ENCODE assay signal across 9 cellular contexts in genomic region chr5:141208478-141208877, GRCh38. TPM values are rescaled to one million over a fixed set of nuclear protein-coding genes. Genes with fewer than 3 reads are reported as not detected.
DNase-seq lines count a peak whose midpoint lies in the region; ATAC-seq and TF ChIP-seq lines count a peak whose summit lies in the region.
"Had no signal": no experiment of that assay in that cellular context is flagged by ENCODE, and none has a peak within 500 bp of the region (broad histone marks: within the 10 kb centered on the region; RNA-seq: fewer than 3 reads in every experiment).

TSS of gene PCDHB12 (plus strand) at chr5:141208719. CDS start at chr5:141208908, 189 bp downstream.

- no peak for ATAC-seq in activated T-helper 17 cell treated with anti-CD3 and anti-CD28 coated beads, Interleukin-2, amount 50 U/mL, for 72 hours (replicated peaks)
- no peak for ATAC-seq in stimulated activated naive CD8-positive, alpha-beta T cell treated with anti-CD3 and anti-CD28 coated beads, Interleukin-15, amount 100 ng/mL, for 72 hours

- peak within 1 kb of the TSS; percentile 69 for H3K4me3 Mint-ChIP-seq in nephron progenitor cell
- no peak within 1 kb of the TSS for H3K4me3 Mint-ChIP-seq in activated T-helper 17 cell treated with anti-CD3 and anti-CD28 coated beads, Interleukin-2, amount 50 U/mL, for 72 hours
- H3K4me3 Mint-ChIP-seq in stimulated activated naive CD8-positive, alpha-beta T cell treated with anti-CD3 and anti-CD28 coated beads, Interleukin-15, amount 100 ng/mL, for 72 hours = no peak within 1 kb of the TSS

- TF ChIP-seq CTCF in cardiac fibroblast (IDR thresholded peaks at IDR 0.05; ENCODE audit: low read depth, low read length) = no peak
- TF ChIP-seq CTCF in nephron progenitor cell (IDR thresholded peaks at IDR 0.05) = no peak

- DNase-seq in Caki2 (ENCODE audit: low read depth) = peak; percentile 10
- peak; percentile 47 for DNase-seq in M059J (ENCODE audit: low read depth)
- DNase-seq in cardiac fibroblast (ENCODE audit: low read depth in 2 of 2) = peak; percentile 5 to 9
- no peak for DNase-seq in nephron progenitor cell
- DNase-seq in stimulated activated CD4-positive, alpha-beta T cell treated with anti-CD3 and anti-CD28 coated beads, Interleukin-4, amount 100 ng/mL, for 24 hours = no peak
- no peak for DNase-seq in stimulated activated CD4-positive, alpha-beta T cell treated with anti-CD3 and anti-CD28 coated beads, Interleukin-2, amount 100 ng/mL, for 48 hours
- DNase-seq in stimulated activated naive CD8-positive, alpha-beta T cell treated with anti-CD3 and anti-CD28 coated beads, Interleukin-15, amount 100 ng/mL, for 72 hours = no peak
- DNase-seq: activated CD4-positive, CD25-positive, alpha-beta regulatory T cell treated with anti-CD3 and anti-CD28 coated beads, Interleukin-2, amount 50 U/mL, for 72 hours had no signal

- H3K27ac Mint-ChIP-seq in nephron progenitor cell = no peak within 1 kb of the TSS
- H3K27ac Mint-ChIP-seq in activated T-helper 17 cell treated with anti-CD3 and anti-CD28 coated beads, Interleukin-2, amount 50 U/mL, for 72 hours = no peak within 1 kb of the TSS
- H3K27ac Mint-ChIP-seq in stimulated activated naive CD8-positive, alpha-beta T cell treated with anti-CD3 and anti-CD28 coated beads, Interleukin-15, amount 100 ng/mL, for 72 hours = no peak within 1 kb of the TSS

- H3K27me3 Mint-ChIP-seq in nephron progenitor cell (ENCODE audit: low read depth, poor library complexity) = peaks cover 6% of the 10 kb centered on the region
- H3K27me3 Mint-ChIP-seq in activated T-helper 17 cell treated with anti-CD3 and anti-CD28 coated beads, Interleukin-2, amount 50 U/mL, for 72 hours = peaks cover 44% of the 10 kb centered on the region
- H3K27me3 Mint-ChIP-seq in stimulated activated naive CD8-positive, alpha-beta T cell treated with anti-CD3 and anti-CD28 coated beads, Interleukin-15, amount 100 ng/mL, for 72 hours = peaks cover 56% of the 10 kb centered on the region

- H3K9me3 Mint-ChIP-seq in nephron progenitor cell = peaks cover 78% of the 10 kb centered on the region
- no peaks in the 10 kb centered on the region for H3K9me3 Mint-ChIP-seq in activated T-helper 17 cell treated with anti-CD3 and anti-CD28 coated beads, Interleukin-2, amount 50 U/mL, for 72 hours
- peaks cover 0 to 12% of the 10 kb centered on the region in 2 donors for H3K9me3 Mint-ChIP-seq in stimulated activated naive CD8-positive, alpha-beta T cell treated with anti-CD3 and anti-CD28 coated beads, Interleukin-15, amount 100 ng/mL, for 72 hours

- in situ Hi-C loops in Caki2 (cut with HindIII; ENCODE audit: low pct_unique_long_range_greater_than_20kb, low sequenced_read_pairs) = no loop called here

- H3K4me3 ChIP-seq in cardiac fibroblast (replicated peaks in 1 of 2; ENCODE audit: low read depth in 2 of 2, low read length in 2 of 2) = no peak within 1 kb of the TSS

- H3K4me1 Mint-ChIP-seq in nephron progenitor cell = no peaks in the 10 kb centered on the region
- no peaks in the 10 kb centered on the region for H3K4me1 Mint-ChIP-seq in activated T-helper 17 cell treated with anti-CD3 and anti-CD28 coated beads, Interleukin-2, amount 50 U/mL, for 72 hours
- H3K4me1 Mint-ChIP-seq in stimulated activated naive CD8-positive, alpha-beta T cell treated with anti-CD3 and anti-CD28 coated beads, Interleukin-15, amount 100 ng/mL, for 72 hours = no peaks in the 10 kb centered on the region

- peaks cover 65% of the 10 kb centered on the region for H3K36me3 Mint-ChIP-seq in nephron progenitor cell (ENCODE audit: low read depth)
- H3K36me3 Mint-ChIP-seq in activated T-helper 17 cell treated with anti-CD3 and anti-CD28 coated beads, Interleukin-2, amount 50 U/mL, for 72 hours (ENCODE audit: low read depth) = no peaks in the 10 kb centered on the region

RNA-seq across cellular contexts. Expression of gene PCDHB12, which starts in this region (rescaled TPM):
- total RNA-seq in Caki2 (2014; rRNA removed; shearing (Covaris generic); ENCODE audit: low replicate concordance) = 0.35 TPM in 1 of 2 replicates, not detected in the other
- total RNA-seq in M059J (2014; rRNA removed; shearing (Covaris generic)) = 1.7 and 2.6 TPM in 2 replicates
- not detected for total RNA-seq in activated T-helper 17 cell treated with anti-CD3 and anti-CD28 coated beads, Interleukin-2, amount 50 U/mL, for 72 hours

Comparison
In these comparisons a context has a peak if more than half of its experiments do, and no peak if none do; other contexts are left out.
1. Peak in DNase-seq in Caki2; RNA of the gene not detected or under 1 TPM.
2. DNase-seq: peak in M059J (single experiment) and cardiac fibroblast (2 of 2); none in nephron progenitor cell (single experiment), stimulated activated CD4-positive, alpha-beta T cell treated with anti-CD3 and anti-CD28 coated beads, Interleukin-4, amount 100 ng/mL, for 24 hours (single experiment), stimulated activated CD4-positive, alpha-beta T cell treated with anti-CD3 and anti-CD28 coated beads, Interleukin-2, amount 100 ng/mL, for 48 hours (0 of 2) and stimulated activated naive CD8-positive, alpha-beta T cell treated with anti-CD3 and anti-CD28 coated beads, Interleukin-15, amount 100 ng/mL, for 72 hours (0 of 2).